12 cellular contexts compared by ENCODE assay signal in the genomic region with DNA sequence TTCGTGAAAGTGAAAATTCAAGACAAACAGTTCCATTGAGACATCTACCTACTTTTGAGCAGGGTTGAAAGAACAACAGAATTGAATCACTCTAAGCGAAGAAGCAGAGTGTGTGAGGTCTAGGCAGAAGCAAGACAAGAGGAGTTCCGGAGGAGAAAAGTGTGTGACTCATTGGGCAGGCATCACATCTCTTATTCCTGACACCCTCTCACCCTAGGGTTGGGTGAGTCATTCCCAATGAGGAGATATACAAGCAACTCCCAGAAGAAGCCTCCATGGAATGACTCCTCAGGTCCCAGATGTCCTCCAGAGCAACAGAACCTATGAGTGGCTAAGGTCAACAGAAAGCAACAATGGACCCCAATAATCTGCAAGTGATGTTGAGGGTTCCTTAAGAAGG. TPM values are rescaled to one million over a fixed set of nuclear protein-coding genes. Genes with fewer than 3 reads are reported as not detected.
DNase-seq lines count a peak whose midpoint lies in the region; ATAC-seq and TF ChIP-seq lines count a peak whose summit lies in the region.
"Had no signal": no experiment of that assay in that cellular context is flagged by ENCODE, and none has a peak within 500 bp of the region (broad histone marks: within the 10 kb centered on the region; RNA-seq: fewer than 3 reads in every experiment).

No MANE protein-coding gene starts in this region.

- H3K36me3 ChIP-seq in fibroblast of lung (ENCODE audit: control insufficient read depth, insufficient read depth, low read length) = no peaks in the 10 kb centered on the region
- H3K36me3 ChIP-seq: right atrium auricular region had no signal

- intact Hi-C loops in activated CD8-positive, alpha-beta T cell treated with anti-CD3 and anti-CD28 coated beads for 36 hours (cut with micrococcal nuclease) = no loop called here

- TF ChIP-seq CTCF in RWPE1 (conservative IDR thresholded peaks at IDR 0.05; ENCODE audit: low read depth) (no peak), fibroblast of lung (conservative IDR thresholded peaks at IDR 0.05 in 1 of 2, IDR thresholded peaks at IDR 0.05 in 1 of 2; ENCODE audit: low read depth in 1 of 2, low read length in 2 of 2) (no peak)
- no peak for TF ChIP-seq CTCF in activated CD8-positive, alpha-beta T cell treated with anti-CD3 and anti-CD28 coated beads for 36 hours (IDR thresholded peaks at IDR 0.05)

- CTCF ChIA-PET in RWPE1 (lab: Yijun Ruan, JAX) = interaction anchor here (0.6 kb wide), 1 partner anchor 409 kb away, joined by 4 read pairs; no protein-coding TSS in a partner anchor
- CTCF ChIA-PET in activated CD8-positive, alpha-beta T cell treated with anti-CD3 and anti-CD28 coated beads for 36 hours (lab: Charles Lee) = no interaction called here

- peaks cover 7% of the 10 kb centered on the region for H3K4me1 ChIP-seq in fibroblast of lung (ENCODE audit: control insufficient read depth, extremely low read depth, insufficient read depth, low read length)
- H3K4me1 ChIP-seq: right atrium auricular region had no signal

- H3K27me3 ChIP-seq in fibroblast of lung (ENCODE audit: control insufficient read depth, insufficient read depth, low read length) = no peaks in the 10 kb centered on the region
- H3K27me3 ChIP-seq: right atrium auricular region had no signal

- H3K27ac ChIP-seq in RWPE1 = no peak overlapping the region
- peak overlapping the region; percentile 16 for H3K27ac ChIP-seq in fibroblast of lung (ENCODE audit: insufficient read depth, low read length)
- H3K27ac ChIP-seq: right atrium auricular region had no signal

- DNase-seq in GM04504 (ENCODE audit: low read depth) = peak; percentile 86
- DNase-seq in RWPE1 (ENCODE audit: low spot score) = peak; percentile 80
- DNase-seq in fibroblast of lung (ENCODE audit: low read depth in 2 of 2) = peak; percentile 67 to 96
- DNase-seq in skeletal muscle cell (ENCODE audit: low read depth) = peak; percentile 56
- no peak for DNase-seq in activated CD8-positive, alpha-beta T cell treated with anti-CD3 and anti-CD28 coated beads for 36 hours
- no peak for DNase-seq in SHP77 (lab: John Stamatoyannopoulos, UW)
- DNase-seq in stimulated activated CD4-positive, alpha-beta T cell treated with anti-CD3 and anti-CD28 coated beads, Interleukin-1b, Interleukin-23, amount 100 ng/mL, for 48 hours = no peak
- DNase-seq: DMS79, NCI-H2081 had no signal

- ATAC-seq in activated CD8-positive, alpha-beta T cell treated with anti-CD3 and anti-CD28 coated beads for 36 hours = no peak
- no peak for ATAC-seq in HG03045 (IDR thresholded peaks at IDR 0.05; ENCODE audit: unreplicated experiment)
- ATAC-seq: HepG2 had no signal

- H3K4me3 ChIP-seq in fibroblast of lung (replicated peaks in 1 of 4; ENCODE audit: control extremely low read depth in 1 of 4, insufficient read depth in 1 of 4, low read depth in 3 of 4, low read length in 4 of 4) (no peak overlapping the region), skeletal muscle cell (ENCODE audit: low read depth, low read length) (no peak overlapping the region)
- H3K4me3 ChIP-seq: right atrium auricular region had no signal

- no peaks in the 10 kb centered on the region for H4K20me1 ChIP-seq in fibroblast of lung (ENCODE audit: control insufficient read depth, extremely low read depth, insufficient read depth, low read length)

- H2AFZ ChIP-seq in fibroblast of lung (ENCODE audit: low read length) = no peak overlapping the region

- H3K9ac ChIP-seq in fibroblast of lung (ENCODE audit: insufficient read depth, low read length) = no peak overlapping the region

- no peak overlapping the region for H3K4me3 Mint-ChIP-seq in activated CD8-positive, alpha-beta T cell treated with anti-CD3 and anti-CD28 coated beads for 36 hours

- H3K27me3 Mint-ChIP-seq in activated CD8-positive, alpha-beta T cell treated with anti-CD3 and anti-CD28 coated beads for 36 hours = peaks cover 3% of the 10 kb centered on the region

- peak overlapping the region; percentile 8 for H3K4me2 ChIP-seq in fibroblast of lung (ENCODE audit: extremely low read depth, insufficient read depth, low read length)

- H3K9me3 ChIP-seq in fibroblast of lung (ENCODE audit: control insufficient read depth, insufficient read depth, low read depth, low read length) = no peaks in the 10 kb centered on the region
- H3K9me3 ChIP-seq: right atrium auricular region had no signal

- no peaks in the 10 kb centered on the region for H3K79me2 ChIP-seq in fibroblast of lung (ENCODE audit: control insufficient read depth, insufficient read depth, low read length)

- no peak overlapping the region for H3K27ac Mint-ChIP-seq in activated CD8-positive, alpha-beta T cell treated with anti-CD3 and anti-CD28 coated beads for 36 hours

- H3K9me3 Mint-ChIP-seq in activated CD8-positive, alpha-beta T cell treated with anti-CD3 and anti-CD28 coated beads for 36 hours = no peaks in the 10 kb centered on the region

- POLR2A ChIA-PET in RWPE1 (lab: Yijun Ruan, JAX; ENCODE audit: low non-redundant PET) = no interaction called here
- POLR2A ChIA-PET in activated CD8-positive, alpha-beta T cell treated with anti-CD3 and anti-CD28 coated beads for 36 hours (lab: Charles Lee) = no interaction called here

- H3K4me1 Mint-ChIP-seq in activated CD8-positive, alpha-beta T cell treated with anti-CD3 and anti-CD28 coated beads for 36 hours (ENCODE audit: low read depth) = no peaks in the 10 kb centered on the region

- H3K36me3 Mint-ChIP-seq in activated CD8-positive, alpha-beta T cell treated with anti-CD3 and anti-CD28 coated beads for 36 hours (ENCODE audit: low read depth) = no peaks in the 10 kb centered on the region

RNA-seq across cellular contexts. Expression of a gene that starts 59.2 kb away (rescaled TPM):
- total RNA-seq in fibroblast of lung = under 0.01 TPM in 1 of 2 replicates, not detected in the other
- 0.02 and 0.06 TPM in 2 replicates for polyA plus RNA-seq in fibroblast of lung
- polyA plus RNA-seq in fibroblast of lung (2012) = 0.16 and 0.27 TPM in 2 replicates
- 0.52 TPM in 1 of 2 replicates, not detected in the other for polyA minus RNA-seq in fibroblast of lung (ENCODE audit: low replicate concordance)
- not detected for total RNA-seq in activated CD8-positive, alpha-beta T cell treated with anti-CD3 and anti-CD28 coated beads for 36 hours

Comparison
In these comparisons a context has a peak if more than half of its experiments do, and no peak if none do; other contexts are left out.
1. DNase-seq: peak in GM04504 (single experiment), RWPE1 (single experiment), fibroblast of lung (2 of 2) and skeletal muscle cell (single experiment); none in activated CD8-positive, alpha-beta T cell treated with anti-CD3 and anti-CD28 coated beads for 36 hours (single experiment), SHP77 (0 of 2) and stimulated activated CD4-positive, alpha-beta T cell treated with anti-CD3 and anti-CD28 coated beads, Interleukin-1b, Interleukin-23, amount 100 ng/mL, for 48 hours (single experiment).